ENCODE assay signal across 7 cellular contexts in genomic region chr1:146376309-146376707, GRCh38.
DNase-seq lines count a peak whose midpoint lies in the region; ATAC-seq, FAIRE-seq and TF ChIP-seq lines count a peak whose summit lies in the region.
"Not testable (repeated sequence)": the region's sequence is repeated elsewhere in the genome, so short reads cannot be mapped to it uniquely, and the experiment has no call there.

No MANE protein-coding gene starts in this region.

- H3K4me1 ChIP-seq in keratinocyte (ENCODE audit: control insufficient read depth, extremely low read depth, insufficient read depth, low read length): not testable (repeated sequence)

- not testable (repeated sequence) for H2AFZ ChIP-seq in keratinocyte (ENCODE audit: control insufficient read depth, low read length)

- H4K20me1 ChIP-seq in keratinocyte (ENCODE audit: control insufficient read depth, extremely low read depth, insufficient read depth, low read length): not testable (repeated sequence)

- ATAC-seq in GM18909 (IDR thresholded peaks at IDR 0.05; ENCODE audit: poor library complexity, unreplicated experiment) (peak; percentile 67), HG03469 (IDR thresholded peaks at IDR 0.05; ENCODE audit: unreplicated experiment) (peak; percentile 65)

- H3K9ac ChIP-seq in keratinocyte (ENCODE audit: control insufficient read depth, extremely low read depth, insufficient read depth, low read length): not testable (repeated sequence)

- FAIRE-seq in keratinocyte (lab: Jason Lieb, UNC): not testable (repeated sequence)

- H3K4me2 ChIP-seq in keratinocyte (ENCODE audit: control insufficient read depth, extremely low read depth, insufficient read depth, low read depth, low read length): peak overlapping the region; percentile 22

- H3K9me1 ChIP-seq in keratinocyte (ENCODE audit: control insufficient read depth, extremely low read depth, insufficient read depth, low read length): not testable (repeated sequence)

- H3K27me3 ChIP-seq in keratinocyte (ENCODE audit: control insufficient read depth, extremely low read depth, insufficient read depth, low read length): not testable (repeated sequence)

- not testable (repeated sequence) for H3K27ac ChIP-seq in keratinocyte (ENCODE audit: control insufficient read depth, insufficient read depth, low read length)
- peak overlapping the region in 19 of 21 experiments; percentile 66 to 96 (median 84) for H3K27ac ChIP-seq in skin epidermis

- H3K79me2 ChIP-seq in keratinocyte (ENCODE audit: control insufficient read depth, insufficient read depth, low read length): not testable (repeated sequence)

- not testable (repeated sequence) for TF ChIP-seq CTCF in cardiac fibroblast (IDR thresholded peaks at IDR 0.05; ENCODE audit: low read depth, low read length); keratinocyte (optimal IDR thresholded peaks at IDR 0.05 in 1 of 3, IDR thresholded peaks at IDR 0.05 in 1 of 3, conservative IDR thresholded peaks at IDR 0.05 in 1 of 3; ENCODE audit: extremely low read depth in 1 of 3, insufficient read depth in 2 of 3, low read length in 3 of 3)

- H3K36me3 ChIP-seq in keratinocyte (ENCODE audit: control insufficient read depth in 2 of 2, extremely low read depth in 1 of 2, insufficient read depth in 2 of 2, low read length in 2 of 2): not testable (repeated sequence)

- not testable (repeated sequence) for H3K9me3 ChIP-seq in keratinocyte (ENCODE audit: control insufficient read depth, low read depth, low read length)

- H3K4me3 ChIP-seq in cardiac fibroblast (replicated peaks in 1 of 2; ENCODE audit: low read depth in 2 of 2, low read length in 2 of 2): peak overlapping the region; percentile 21 to 41
- H3K4me3 ChIP-seq in keratinocyte (ENCODE audit: control insufficient read depth in 2 of 3, extremely low read depth in 1 of 3, insufficient read depth in 2 of 3, low read depth in 1 of 3, low read length in 3 of 3): peak overlapping the region in 1 of 3 experiments; percentile 23
- H3K4me3 ChIP-seq in skin epidermis: peak overlapping the region in 4 of 7 experiments; percentile 27 to 33 (median 30)

- DNase-seq in NCI-H69 (lab: John Stamatoyannopoulos, UW) (peak; percentile 38), cardiac fibroblast (ENCODE audit: low read depth in 2 of 2) (peak; percentile 82 to 89), keratinocyte (ENCODE audit: low read depth, low spot score) (peak; percentile 13)
- peak; percentile 76 to 78 for DNase-seq in activated CD4-positive, alpha-beta T cell treated with anti-CD3 and anti-CD28 coated beads for 4 hours

- dilution Hi-C loops in keratinocyte (cut with MboI; ENCODE audit: extremely low pct_ligation_motif_present, low sequenced_read_pairs): not testable (repeated sequence)

Comparison
In these comparisons a context has a peak if more than half of its experiments do, and no peak if none do; other contexts are left out.
1. DNase-seq: peak in every context shown above with its lines; median percentile 86 in cardiac fibroblast; 77 in activated CD4-positive, alpha-beta T cell treated with anti-CD3 and anti-CD28 coated beads for 4 hours; 38 in NCI-H69; 13 in keratinocyte.